In genomic region chr20:45336530-45337366, GRCh38 we compare ENCODE assay signal across 10 cellular contexts. TPM values are rescaled to one million over a fixed set of nuclear protein-coding genes. Genes with fewer than 3 reads are reported as not detected.
A peak's percentile ranks its signal among the peaks of the same experiment; 100 is the strongest.
DNase-seq lines count a peak whose midpoint lies in the region; ATAC-seq and TF ChIP-seq lines count a peak whose summit lies in the region.
"Had no signal": no experiment of that assay in that cellular context is flagged by ENCODE, and none has a peak within 500 bp of the region (broad histone marks: within the 10 kb centered on the region; RNA-seq: fewer than 3 reads in every experiment).

No MANE protein-coding gene starts in this region.

- TF ChIP-seq CTCF in HFF-Myc (IDR thresholded peaks at IDR 0.05; ENCODE audit: low read depth, low read length, missing control alignments) (no peak), breast epithelium (IDR thresholded peaks at IDR 0.05) (no peak)

- TF ChIP-seq POLR2A in breast epithelium (IDR thresholded peaks at IDR 0.05) = no peak

- DNase-seq in HFF-Myc (ENCODE audit: extremely low read depth, low read depth) (peak; percentile 54), breast epithelium (ENCODE audit: low spot score in 2 of 2) (peak; percentile 69 to 81), left kidney (ENCODE audit: low read depth, low spot score) (peak; percentile 16), SIG-M5 (lab: John Stamatoyannopoulos, UW) (no peak), retina (no peak), germinal center (ENCODE audit: low spot score) (no peak)
- DNase-seq: glutamatergic neuron, KG1 had no signal

- intact Hi-C loops in breast epithelium (cut with DNase I; ENCODE audit: low total_unique reads) = no loop called here

- H3K9ac ChIP-seq in subcutaneous abdominal adipose tissue (ENCODE audit: low read length in 5 of 5) = peak overlapping the region in 2 of 5 donors; percentile 0 to 63

- ATAC-seq in GM18909 (IDR thresholded peaks at IDR 0.05; ENCODE audit: poor library complexity, unreplicated experiment) = no peak

- H3K36me3 ChIP-seq in breast epithelium (no peaks in the 10 kb centered on the region), subcutaneous abdominal adipose tissue (ENCODE audit: control insufficient read depth in 5 of 5, insufficient read depth in 5 of 5, low read length in 5 of 5) (peaks cover under 1 to 32% (median 14%) of the 10 kb centered on the region in 5 donors)

- H3K4me3 ChIP-seq in HFF-Myc (replicated peaks; ENCODE audit: low read depth, low read length) = no peak overlapping the region
- H3K4me3 ChIP-seq in breast epithelium = peak overlapping the region in 1 of 3 donors; percentile 42
- no peak overlapping the region for H3K4me3 ChIP-seq in subcutaneous abdominal adipose tissue (ENCODE audit: low read depth in 1 of 5, low read length in 5 of 5)

- H3K4me1 ChIP-seq in breast epithelium (peaks cover 26 to 50% of the 10 kb centered on the region in 2 donors), subcutaneous abdominal adipose tissue (ENCODE audit: control insufficient read depth in 5 of 5, insufficient read depth in 5 of 5, low read length in 5 of 5) (peaks cover 4 to 48% (median 35%) of the 10 kb centered on the region in 5 donors)

- H3K27ac ChIP-seq in breast epithelium (peak overlapping the region; percentile 97 to 99), subcutaneous abdominal adipose tissue (ENCODE audit: low read depth, low read length) (peak overlapping the region; percentile 69)

- H3K9me3 ChIP-seq in breast epithelium = no peaks in the 10 kb centered on the region
- no peaks in the 10 kb centered on the region for H3K9me3 ChIP-seq in subcutaneous abdominal adipose tissue (ENCODE audit: control insufficient read depth in 5 of 5, low read length in 5 of 5)

- H3K27me3 ChIP-seq in breast epithelium (no peaks in the 10 kb centered on the region), subcutaneous abdominal adipose tissue (ENCODE audit: control insufficient read depth in 5 of 5, insufficient read depth in 4 of 5, low read length in 5 of 5) (no peaks in the 10 kb centered on the region)

RNA-seq across cellular contexts. Expression of gene SDC4, which starts 11.5 kb away (rescaled TPM):
- total RNA-seq in breast epithelium = 100 to 1,000 TPM in 2 of 3 donors, 10 to 100 TPM in 1; 29.4 to 337 (median 121) TPM

RNA-seq across cellular contexts. Expression of gene SYS1, which starts 26.2 kb away (rescaled TPM):
- 10 to 100 TPM; 30.8 to 56.3 (median 47.3) TPM for total RNA-seq in breast epithelium

RNA-seq across cellular contexts. Expression of gene MATN4, which starts 28.6 kb away (rescaled TPM):
- total RNA-seq in breast epithelium = 1 to 10 TPM in 1 of 3 donors, under 1 TPM in 1, not detected in 1; 0.33 to 1.6 TPM

RNA-seq across cellular contexts. Expression of gene RBPJL, which starts 30.1 kb away (rescaled TPM):
- not detected for total RNA-seq in breast epithelium

RNA-seq across cellular contexts. Expression of gene TP53TG5, which starts 41.4 kb away (rescaled TPM):
- total RNA-seq in breast epithelium = 1 to 10 TPM in 1 of 3 donors, not detected in 2; 1.3 TPM

Comparison
In these comparisons a context has a peak if more than half of its experiments do, and no peak if none do; other contexts are left out.
1. DNase-seq: peak in HFF-Myc (single experiment), breast epithelium (2 of 2) and left kidney (single experiment); none in SIG-M5 (single experiment), retina (single experiment) and germinal center (single experiment).